Comparison of ENCODE assay signal across 1 cellular context in genomic region chr12:42568952-42569916, GRCh38.
TF ChIP-seq lines count a peak whose summit lies in the region.

No MANE protein-coding gene starts in this region.

TF ChIP-seq in WTC11, 78 proteins besides CTCF, POLR2A, EP300 and RAD21 (continued from another document):
- TF ChIP-seq NR1H2 (CRISPR knock-in tag; IDR thresholded peaks at IDR 0.05) (no peak), JUN (CRISPR knock-in tag; IDR thresholded peaks at IDR 0.05) (no peak)
- TF ChIP-seq, protein P1, sequence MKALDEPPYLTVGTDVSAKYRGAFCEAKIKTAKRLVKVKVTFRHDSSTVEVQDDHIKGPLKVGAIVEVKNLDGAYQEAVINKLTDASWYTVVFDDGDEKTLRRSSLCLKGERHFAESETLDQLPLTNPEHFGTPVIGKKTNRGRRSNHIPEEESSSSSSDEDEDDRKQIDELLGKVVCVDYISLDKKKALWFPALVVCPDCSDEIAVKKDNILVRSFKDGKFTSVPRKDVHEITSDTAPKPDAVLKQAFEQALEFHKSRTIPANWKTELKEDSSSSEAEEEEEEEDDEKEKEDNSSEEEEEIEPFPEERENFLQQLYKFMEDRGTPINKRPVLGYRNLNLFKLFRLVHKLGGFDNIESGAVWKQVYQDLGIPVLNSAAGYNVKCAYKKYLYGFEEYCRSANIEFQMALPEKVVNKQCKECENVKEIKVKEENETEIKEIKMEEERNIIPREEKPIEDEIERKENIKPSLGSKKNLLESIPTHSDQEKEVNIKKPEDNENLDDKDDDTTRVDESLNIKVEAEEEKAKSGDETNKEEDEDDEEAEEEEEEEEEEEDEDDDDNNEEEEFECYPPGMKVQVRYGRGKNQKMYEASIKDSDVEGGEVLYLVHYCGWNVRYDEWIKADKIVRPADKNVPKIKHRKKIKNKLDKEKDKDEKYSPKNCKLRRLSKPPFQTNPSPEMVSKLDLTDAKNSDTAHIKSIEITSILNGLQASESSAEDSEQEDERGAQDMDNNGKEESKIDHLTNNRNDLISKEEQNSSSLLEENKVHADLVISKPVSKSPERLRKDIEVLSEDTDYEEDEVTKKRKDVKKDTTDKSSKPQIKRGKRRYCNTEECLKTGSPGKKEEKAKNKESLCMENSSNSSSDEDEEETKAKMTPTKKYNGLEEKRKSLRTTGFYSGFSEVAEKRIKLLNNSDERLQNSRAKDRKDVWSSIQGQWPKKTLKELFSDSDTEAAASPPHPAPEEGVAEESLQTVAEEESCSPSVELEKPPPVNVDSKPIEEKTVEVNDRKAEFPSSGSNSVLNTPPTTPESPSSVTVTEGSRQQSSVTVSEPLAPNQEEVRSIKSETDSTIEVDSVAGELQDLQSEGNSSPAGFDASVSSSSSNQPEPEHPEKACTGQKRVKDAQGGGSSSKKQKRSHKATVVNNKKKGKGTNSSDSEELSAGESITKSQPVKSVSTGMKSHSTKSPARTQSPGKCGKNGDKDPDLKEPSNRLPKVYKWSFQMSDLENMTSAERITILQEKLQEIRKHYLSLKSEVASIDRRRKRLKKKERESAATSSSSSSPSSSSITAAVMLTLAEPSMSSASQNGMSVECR (CRISPR knock-in tag; IDR thresholded peaks at IDR 0.05; ENCODE audit: borderline replicate concordance), result no peak
